In the genomic region with DNA sequence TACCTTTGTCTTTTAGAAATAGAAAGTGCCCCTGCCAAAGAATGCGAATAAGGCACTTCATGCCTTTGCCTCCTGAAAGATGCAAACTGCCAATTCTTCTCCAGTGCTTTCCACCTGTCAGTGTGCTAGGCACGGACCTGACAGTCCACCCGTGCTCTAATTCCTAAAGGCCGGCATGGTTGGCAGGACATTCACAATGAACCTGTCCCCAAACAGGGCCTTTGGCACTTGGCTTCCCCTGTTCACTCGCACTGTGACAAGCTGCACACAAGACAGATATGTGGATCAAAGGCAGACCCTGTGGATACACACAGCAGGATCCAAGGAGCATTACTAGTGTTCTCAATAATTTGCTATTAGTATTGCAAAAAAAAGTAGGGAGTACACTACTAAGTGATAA, we compare ENCODE assay signal across 35 cellular contexts.
"Had no signal": no experiment of that assay in that cellular context is flagged by ENCODE, and none has a peak within 500 bp of the region (broad histone marks: within the 10 kb centered on the region; RNA-seq: fewer than 3 reads in every experiment).

No MANE protein-coding gene starts in this region.

- H3K27me3 Mint-ChIP-seq: activated CD4-positive, alpha-beta memory T cell treated with anti-CD3 and anti-CD28 coated beads for 36 hours; activated CD4-positive, alpha-beta T cell treated with anti-CD3 and anti-CD28 coated beads, Interleukin-2, amount 10 ng/mL, durations not matched to agents 24 days and 14 days; activated CD8-positive, alpha-beta T cell treated with anti-CD3 and anti-CD28 coated beads for 36 hours; activated naive CD8-positive, alpha-beta T cell treated with anti-CD3 and anti-CD28 coated beads for 36 hours; activated T-helper 17 cell treated with anti-CD3 and anti-CD28 coated beads, Interleukin-2, amount 50 U/mL, for 72 hours; T-cell; T-helper 17 cell had no signal

- DNase-seq: activated CD4-positive, alpha-beta memory T cell treated with anti-CD3 and anti-CD28 coated beads for 36 hours; activated CD4-positive, alpha-beta T cell treated with anti-CD3 and anti-CD28 coated beads for 4 hours; activated CD4-positive, alpha-beta T cell treated with anti-CD3 and anti-CD28 coated beads, Interleukin-2, amount 10 ng/mL, durations not matched to agents 24 days and 14 days; activated CD4-positive, alpha-beta T cell treated with anti-CD3 and anti-CD28 coated beads, Interleukin-2, amount 50 U/mL, for 1 hour; activated CD4-positive, alpha-beta T cell treated with anti-CD3 and anti-CD28 coated beads, Interleukin-2, amount 50 U/mL, for 4 hours; activated CD4-positive, CD25-positive, alpha-beta regulatory T cell; activated CD8-positive, alpha-beta memory T cell treated with anti-CD3 and anti-CD28 coated beads, Interleukin-2, amount 50 U/mL, for 4 hours; activated CD8-positive, alpha-beta T cell treated with anti-CD3 and anti-CD28 coated beads for 36 hours; activated effector memory CD4-positive, alpha-beta T cell treated with anti-CD3 and anti-CD28 coated beads, Interleukin-2, amount 50 U/mL, for 16 hours; activated gamma-delta T cell treated with Interleukin-2 at 50 U/mL for 16 hours; activated naive CD4-positive, alpha-beta T cell; activated naive CD4-positive, alpha-beta T cell treated with anti-CD3 and anti-CD28 coated beads for 36 hours; activated naive CD4-positive, alpha-beta T cell treated with anti-CD3 and anti-CD28 coated beads, Interleukin-2, amount 50 U/mL, for 16 hours; activated naive CD8-positive, alpha-beta T cell treated with anti-CD3 and anti-CD28 coated beads for 36 hours; activated T-cell treated with anti-CD3 and anti-CD28 coated beads for 4 hours; activated T-cell treated with anti-CD3 and anti-CD28 coated beads, Interleukin-2, amount 50 U/mL, for 1 hour; activated T-cell treated with anti-CD3 and anti-CD28 coated beads, Interleukin-2, amount 50 U/mL, for 4 hours; activated T-cell treated with anti-CD3 and anti-CD28 coated beads, Interleukin-2, amount 50 U/mL, for 72 hours; adrenal gland; amniotic stem cell; aorta; body of pancreas; brain microvascular endothelial cell; central memory CD4-positive, alpha-beta T cell; cerebellar nuclear complex; T-cell; T-helper 17 cell; T-helper 9 cell; WERI-Rb-1 had no signal

- H3K4me1 Mint-ChIP-seq: activated CD4-positive, alpha-beta T cell treated with anti-CD3 and anti-CD28 coated beads, Interleukin-2, amount 10 ng/mL, durations not matched to agents 24 days and 14 days; activated naive CD8-positive, alpha-beta T cell treated with anti-CD3 and anti-CD28 coated beads for 36 hours; activated T-helper 17 cell treated with anti-CD3 and anti-CD28 coated beads, Interleukin-2, amount 50 U/mL, for 72 hours; T-cell; T-helper 17 cell had no signal

- H3K27me3 ChIP-seq: adrenal gland, body of pancreas, brain microvascular endothelial cell, breast epithelium had no signal

- H3K36me3 Mint-ChIP-seq: activated CD4-positive, alpha-beta memory T cell treated with anti-CD3 and anti-CD28 coated beads for 36 hours; activated naive CD4-positive, alpha-beta T cell treated with anti-CD3 and anti-CD28 coated beads, Interleukin-2, amount 50 U/mL, for 72 hours; activated naive CD8-positive, alpha-beta T cell treated with anti-CD3 and anti-CD28 coated beads for 36 hours; T-cell had no signal

- H3K4me1 ChIP-seq: adrenal gland, body of pancreas, breast epithelium had no signal

- H3K9me3 ChIP-seq: adrenal gland, body of pancreas, breast epithelium had no signal

- H3K4me3 ChIP-seq: adrenal gland, body of pancreas, breast epithelium had no signal

- H3K4me3 Mint-ChIP-seq: activated CD4-positive, alpha-beta memory T cell treated with anti-CD3 and anti-CD28 coated beads for 36 hours; activated CD4-positive, alpha-beta T cell treated with anti-CD3 and anti-CD28 coated beads, Interleukin-2, amount 10 ng/mL, durations not matched to agents 24 days and 14 days; activated CD8-positive, alpha-beta T cell treated with anti-CD3 and anti-CD28 coated beads for 36 hours; activated naive CD4-positive, alpha-beta T cell treated with anti-CD3 and anti-CD28 coated beads for 36 hours; activated naive CD8-positive, alpha-beta T cell treated with anti-CD3 and anti-CD28 coated beads for 36 hours; activated T-cell treated with anti-CD3 and anti-CD28 coated beads, Interleukin-2, amount 50 U/mL, for 4 hours; activated T-cell treated with anti-CD3 and anti-CD28 coated beads, Interleukin-2, amount 50 U/mL, for 72 hours; activated T-helper 1 cell treated with anti-CD3 and anti-CD28 coated beads, Interleukin-12 subunit alpha, Interleukin-12 subunit beta, Interleukin-2, Interleukin-4 antibody, amounts not matched to agents 30 ng/mL and 10 ng/mL and 1 ng/mL, durations not matched to agents 14 hours and 24 hours and 36 hours; activated T-helper 17 cell treated with anti-CD3 and anti-CD28 coated beads, Interleukin-2, amount 50 U/mL, for 72 hours; T-cell; T-helper 17 cell; WTC11 had no signal

- H3K27ac ChIP-seq: adrenal gland, body of pancreas, brain microvascular endothelial cell, breast epithelium, WERI-Rb-1 had no signal

- H3K27ac Mint-ChIP-seq: activated CD4-positive, alpha-beta memory T cell treated with anti-CD3 and anti-CD28 coated beads for 36 hours; activated CD4-positive, alpha-beta T cell treated with anti-CD3 and anti-CD28 coated beads, Interleukin-2, amount 10 ng/mL, durations not matched to agents 24 days and 14 days; activated CD8-positive, alpha-beta T cell treated with anti-CD3 and anti-CD28 coated beads for 36 hours; activated naive CD4-positive, alpha-beta T cell treated with anti-CD3 and anti-CD28 coated beads for 36 hours; activated naive CD4-positive, alpha-beta T cell treated with anti-CD3 and anti-CD28 coated beads, Interleukin-2, amount 50 U/mL, for 72 hours; activated naive CD8-positive, alpha-beta T cell treated with anti-CD3 and anti-CD28 coated beads for 36 hours; activated T-cell treated with anti-CD3 and anti-CD28 coated beads, Interleukin-2, amount 50 U/mL, for 72 hours; activated T-helper 1 cell treated with anti-CD3 and anti-CD28 coated beads, Interleukin-12 subunit alpha, Interleukin-12 subunit beta, Interleukin-2, Interleukin-4 antibody, amounts not matched to agents 30 ng/mL and 10 ng/mL and 1 ng/mL, durations not matched to agents 14 hours and 24 hours and 36 hours; activated T-helper 17 cell treated with anti-CD3 and anti-CD28 coated beads, Interleukin-2, amount 50 U/mL, for 72 hours; T-cell; T-helper 17 cell; WTC11 had no signal

- H3K9me3 Mint-ChIP-seq: activated naive CD4-positive, alpha-beta T cell treated with anti-CD3 and anti-CD28 coated beads for 36 hours; activated T-helper 1 cell treated with anti-CD3 and anti-CD28 coated beads, Interleukin-12 subunit alpha, Interleukin-12 subunit beta, Interleukin-2, Interleukin-4 antibody, amounts not matched to agents 30 ng/mL and 10 ng/mL and 1 ng/mL, durations not matched to agents 14 hours and 24 hours and 36 hours had no signal

- ATAC-seq: activated CD4-positive, CD25-positive, alpha-beta regulatory T cell treated with anti-CD3 and anti-CD28 coated beads, Interleukin-2, amount 50 U/mL, for 24 hours; activated CD8-positive, alpha-beta T cell treated with anti-CD3 and anti-CD28 coated beads for 36 hours; activated naive CD4-positive, alpha-beta T cell treated with anti-CD3 and anti-CD28 coated beads, Interleukin-2, amount 50 U/mL, for 72 hours; activated T-cell treated with anti-CD3 and anti-CD28 coated beads, Interleukin-2, amount 50 U/mL, for 4 hours; activated T-cell treated with anti-CD3 and anti-CD28 coated beads, Interleukin-2, amount 50 U/mL, for 72 hours; activated T-helper 17 cell treated with anti-CD3 and anti-CD28 coated beads, Interleukin-2, amount 50 U/mL, for 72 hours; body of pancreas; T-cell; T-helper 17 cell; WTC11 had no signal

- H3K36me3 ChIP-seq: adrenal gland, brain microvascular endothelial cell, breast epithelium, WERI-Rb-1 had no signal
